Comparison of ENCODE assay signal across 8 cellular contexts in genomic region chr20:47220161-47220582, GRCh38.
A peak's percentile ranks its signal among the peaks of the same experiment; 100 is the strongest.
DNase-seq lines count a peak whose midpoint lies in the region; ATAC-seq, FAIRE-seq and TF ChIP-seq lines count a peak whose summit lies in the region.

No MANE protein-coding gene starts in this region.

- no peak for ATAC-seq in GM18870 (IDR thresholded peaks at IDR 0.05; ENCODE audit: unreplicated experiment)

- no peak for DNase-seq in D721Med (ENCODE audit: insufficient read length, low spot score)
- peak; percentile 45 for DNase-seq in HuH-7 (ENCODE audit: low spot score)
- peak in 3 of 4 experiments; percentile 11 to 37 (median 17) for DNase-seq in activated CD4-positive, CD25-positive, alpha-beta regulatory T cell (lab: John Stamatoyannopoulos, UW)
- peak; percentile 11 to 45 for DNase-seq in dermis microvascular lymphatic vessel endothelial cell (ENCODE audit: low read depth in 2 of 2)
- no peak for DNase-seq in osteoblast (ENCODE audit: insufficient read length, low spot score, missing footprints)
- DNase-seq in NCI-H1092 (lab: John Stamatoyannopoulos, UW), result no peak
- DNase-seq in midbrain (lab: John Stamatoyannopoulos, UW), result no peak

- peaks cover 4% of the 10 kb centered on the region for H3K79me2 ChIP-seq in osteoblast (ENCODE audit: insufficient read depth, low read length)

- no peaks in the 10 kb centered on the region for H3K27me3 ChIP-seq in osteoblast (ENCODE audit: insufficient read depth, low read length)

- peaks cover 41% of the 10 kb centered on the region for H3K36me3 ChIP-seq in osteoblast (ENCODE audit: insufficient read depth, low read length)

- H3K4me2 ChIP-seq in osteoblast (ENCODE audit: insufficient read depth, low read length), result no peak overlapping the region

- H3K4me1 ChIP-seq in osteoblast (ENCODE audit: insufficient read depth, low read length), result peaks cover 6% of the 10 kb centered on the region

- no peak overlapping the region for H3K4me3 ChIP-seq in osteoblast (ENCODE audit: insufficient read depth, low read length)

- no peaks in the 10 kb centered on the region for H4K20me1 ChIP-seq in osteoblast (ENCODE audit: insufficient read depth, low read length)

- FAIRE-seq in D721Med (lab: Jason Lieb, UNC), result no peak

- H3K27ac ChIP-seq in osteoblast (ENCODE audit: low read depth, low read length), result no peak overlapping the region

- peak; percentile 42 for TF ChIP-seq CTCF in D721Med (IDR thresholded peaks at IDR 0.05; ENCODE audit: insufficient read depth, missing control alignments)
- peak; percentile 63 for TF ChIP-seq CTCF in osteoblast (IDR thresholded peaks at IDR 0.05; ENCODE audit: extremely low read depth, low read depth, low read length)

- H2AFZ ChIP-seq in osteoblast (ENCODE audit: low read length), result no peak overlapping the region

- H3K9me3 ChIP-seq in osteoblast (ENCODE audit: low read depth, low read length), result no peaks in the 10 kb centered on the region

Comparison
In these comparisons a context has a peak if more than half of its experiments do, and no peak if none do; other contexts are left out.
1. DNase-seq: peak in HuH-7 (single experiment), activated CD4-positive, CD25-positive, alpha-beta regulatory T cell (3 of 4) and dermis microvascular lymphatic vessel endothelial cell (2 of 2); none in D721Med (single experiment), osteoblast (single experiment), NCI-H1092 (single experiment) and midbrain (single experiment).